8 cellular contexts compared by ENCODE assay signal in the genomic region with DNA sequence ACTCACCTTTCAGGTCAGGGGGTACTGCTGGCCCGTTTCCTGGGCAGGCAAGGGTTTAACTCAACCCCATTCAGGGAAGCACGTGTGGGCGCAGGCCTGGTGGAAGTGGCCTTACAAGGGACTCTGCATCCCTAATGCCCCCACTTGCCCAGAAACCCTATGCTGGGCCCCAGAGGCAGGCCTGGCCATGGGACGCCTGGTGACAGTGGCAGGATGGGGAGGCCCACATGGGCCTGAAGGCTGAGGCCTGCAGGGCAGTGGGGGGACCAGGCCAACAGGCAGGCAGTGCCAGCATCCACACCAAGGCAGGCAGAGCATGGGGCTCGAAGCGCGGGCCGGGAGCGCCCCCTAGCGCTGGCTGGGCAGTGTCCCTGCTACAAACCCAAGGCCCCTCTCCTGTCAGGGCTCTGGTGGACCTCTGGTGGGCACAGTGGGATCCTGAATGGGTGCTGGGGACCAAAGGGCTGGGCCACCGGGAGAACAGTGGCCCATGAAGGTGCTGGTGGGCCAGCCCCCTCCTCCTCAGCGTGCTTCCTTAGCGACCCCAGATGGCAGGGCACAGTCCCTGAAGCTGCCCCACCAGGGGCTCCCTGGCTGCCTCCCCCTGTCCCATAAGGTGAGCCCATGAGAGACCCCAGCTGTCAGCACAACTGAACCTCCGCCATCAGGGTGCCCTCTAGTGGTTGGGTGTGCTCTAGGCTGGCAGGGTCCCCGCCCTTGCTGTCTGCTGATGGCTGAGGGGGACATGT. TPM values are rescaled to one million over a fixed set of nuclear protein-coding genes. Genes with fewer than 3 reads are reported as not detected.
A peak's percentile ranks its signal among the peaks of the same experiment; 100 is the strongest.
DNase-seq lines count a peak whose midpoint lies in the region; ATAC-seq and TF ChIP-seq lines count a peak whose summit lies in the region.

No MANE protein-coding gene starts in this region.

- peak; percentile 52 to 56 for ATAC-seq in CD4-positive, CD25-positive, alpha-beta regulatory T cell (ENCODE audit: low read depth in 2 of 2)
- ATAC-seq in PC-3 (peak; percentile 83), HG02870 (IDR thresholded peaks at IDR 0.05; ENCODE audit: unreplicated experiment) (no peak)
- ATAC-seq in activated T-cell treated with anti-CD3 and anti-CD28 coated beads, Interleukin-2, amount 50 U/mL, for 72 hours (replicated peaks in 1 of 2), result peak; percentile 87 to 89

- H3K9ac ChIP-seq in PC-3 (ENCODE audit: low read length), result no peak overlapping the region
- no peak overlapping the region for H3K9ac ChIP-seq in fibroblast of lung (ENCODE audit: insufficient read depth, low read length)

- TF ChIP-seq CTCF in HFF-Myc (IDR thresholded peaks at IDR 0.05; ENCODE audit: low read depth, low read length, missing control alignments), result peak; percentile 91
- peak; percentile 81 for TF ChIP-seq CTCF in PC-3 (conservative IDR thresholded peaks at IDR 0.05; ENCODE audit: low read depth, low read length)
- TF ChIP-seq CTCF in fibroblast of lung (conservative IDR thresholded peaks at IDR 0.05 in 1 of 2, IDR thresholded peaks at IDR 0.05 in 1 of 2; ENCODE audit: low read depth in 1 of 2, low read length in 2 of 2), result peak; percentile 64 to 83
- TF ChIP-seq CTCF in nephron (IDR thresholded peaks at IDR 0.05; ENCODE audit: unreplicated experiment in 3 of 3), result peak; percentile 90 to 92 (median 91)

- H3K27ac Mint-ChIP-seq in CD4-positive, CD25-positive, alpha-beta regulatory T cell, result no peak overlapping the region
- no peak overlapping the region for H3K27ac Mint-ChIP-seq in activated T-cell treated with anti-CD3 and anti-CD28 coated beads, Interleukin-2, amount 50 U/mL, for 72 hours
- no peak overlapping the region for H3K27ac Mint-ChIP-seq in nephron

- H3K4me1 Mint-ChIP-seq in CD4-positive, CD25-positive, alpha-beta regulatory T cell, result no peaks in the 10 kb centered on the region
- H3K4me1 Mint-ChIP-seq in activated T-cell treated with anti-CD3 and anti-CD28 coated beads, Interleukin-2, amount 50 U/mL, for 72 hours (ENCODE audit: low read depth), result no peaks in the 10 kb centered on the region
- no peaks in the 10 kb centered on the region for H3K4me1 Mint-ChIP-seq in nephron

- no peaks in the 10 kb centered on the region for H3K27me3 ChIP-seq in CD4-positive, CD25-positive, alpha-beta regulatory T cell (ENCODE audit: control insufficient read depth, insufficient read depth, low read length)
- H3K27me3 ChIP-seq in PC-3 (ENCODE audit: low read length), result no peaks in the 10 kb centered on the region
- H3K27me3 ChIP-seq in fibroblast of lung (ENCODE audit: control insufficient read depth, insufficient read depth, low read length), result no peaks in the 10 kb centered on the region

- no peaks in the 10 kb centered on the region for H3K9me3 ChIP-seq in CD4-positive, CD25-positive, alpha-beta regulatory T cell (ENCODE audit: control insufficient read depth in 2 of 2, low read length in 2 of 2)
- H3K9me3 ChIP-seq in PC-3 (ENCODE audit: low read length) (no peaks in the 10 kb centered on the region), fibroblast of lung (ENCODE audit: control insufficient read depth, insufficient read depth, low read depth, low read length) (no peaks in the 10 kb centered on the region)

- H3K4me2 ChIP-seq in PC-3 (ENCODE audit: low read length) (no peak overlapping the region), fibroblast of lung (ENCODE audit: extremely low read depth, insufficient read depth, low read length) (no peak overlapping the region)

- no peak overlapping the region for H2AFZ ChIP-seq in PC-3 (ENCODE audit: low read length)
- H2AFZ ChIP-seq in fibroblast of lung (ENCODE audit: low read length), result no peak overlapping the region

- H3K27me3 Mint-ChIP-seq in CD4-positive, CD25-positive, alpha-beta regulatory T cell, result no peaks in the 10 kb centered on the region
- H3K27me3 Mint-ChIP-seq in activated T-cell treated with anti-CD3 and anti-CD28 coated beads, Interleukin-2, amount 50 U/mL, for 72 hours (ENCODE audit: low read depth), result no peaks in the 10 kb centered on the region
- no peaks in the 10 kb centered on the region for H3K27me3 Mint-ChIP-seq in nephron (ENCODE audit: low read depth)

- DNase-seq in CD4-positive, CD25-positive, alpha-beta regulatory T cell, result peak; percentile 35 to 73 (median 59)
- DNase-seq in HFF-Myc (ENCODE audit: extremely low read depth, low read depth) (peak; percentile 25), PC-3 (peak; percentile 48), fibroblast of lung (ENCODE audit: low read depth in 2 of 2) (peak; percentile 27 to 57)
- peak; percentile 74 to 84 for DNase-seq in activated T-cell treated with anti-CD3 and anti-CD28 coated beads, Interleukin-2, amount 50 U/mL, for 72 hours
- DNase-seq in stimulated activated naive CD4-positive, alpha-beta T cell treated with Interleukin-2 at 50 U/mL for 16 hours (lab: John Stamatoyannopoulos, UW), result peak; percentile 47

- H3K4me1 ChIP-seq in CD4-positive, CD25-positive, alpha-beta regulatory T cell (ENCODE audit: control insufficient read depth, insufficient read depth, low read length, poor library complexity, severe bottlenecking), result no peaks in the 10 kb centered on the region
- no peaks in the 10 kb centered on the region for H3K4me1 ChIP-seq in PC-3 (ENCODE audit: insufficient read depth, low read length)
- no peaks in the 10 kb centered on the region for H3K4me1 ChIP-seq in fibroblast of lung (ENCODE audit: control insufficient read depth, extremely low read depth, insufficient read depth, low read length)

- no peak overlapping the region for H3K4me3 Mint-ChIP-seq in CD4-positive, CD25-positive, alpha-beta regulatory T cell
- H3K4me3 Mint-ChIP-seq in activated T-cell treated with anti-CD3 and anti-CD28 coated beads, Interleukin-2, amount 50 U/mL, for 72 hours, result no peak overlapping the region
- H3K4me3 Mint-ChIP-seq in nephron, result no peak overlapping the region

- H3F3A ChIP-seq in PC-3 (ENCODE audit: low read length, unreplicated experiment), result no peaks in the 10 kb centered on the region

- intact Hi-C loops in PC-3 (cut with micrococcal nuclease), result loop anchor here (1.0 kb wide), 1 partner anchor 64 kb away; no protein-coding TSS in a partner anchor

- CTCF ChIA-PET in PC-3 (lab: Charles Lee), result no interaction called here

- POLR2A ChIA-PET in PC-3 (lab: Charles Lee; ENCODE audit: unreplicated experiment), result no interaction called here

- H4K20me1 ChIP-seq in PC-3 (ENCODE audit: low read length) (no peaks in the 10 kb centered on the region), fibroblast of lung (ENCODE audit: control insufficient read depth, extremely low read depth, insufficient read depth, low read length) (no peaks in the 10 kb centered on the region)

- peaks cover 9% of the 10 kb centered on the region for H3K36me3 ChIP-seq in CD4-positive, CD25-positive, alpha-beta regulatory T cell (ENCODE audit: control insufficient read depth, insufficient read depth, low read length)
- H3K36me3 ChIP-seq in PC-3 (ENCODE audit: low read depth, low read length) (peaks cover 3% of the 10 kb centered on the region; the same call in 1 of the 2 replicates), fibroblast of lung (ENCODE audit: control insufficient read depth, insufficient read depth, low read length) (peaks cover 8% of the 10 kb centered on the region)

- H3K79me2 ChIP-seq in PC-3 (ENCODE audit: low read length) (no peaks in the 10 kb centered on the region), fibroblast of lung (ENCODE audit: control insufficient read depth, insufficient read depth, low read length) (no peaks in the 10 kb centered on the region)

- H3K9me2 ChIP-seq in PC-3 (replicated peaks; ENCODE audit: low read length), result no peaks in the 10 kb centered on the region

- no TSS peak for BruUV-seq in PC-3 (replicated peaks; lab: Mats Ljungman, UMichigan)

- H3K27ac ChIP-seq in CD4-positive, CD25-positive, alpha-beta regulatory T cell (ENCODE audit: insufficient read depth, low read length, poor library complexity, severe bottlenecking), result no peak overlapping the region
- H3K27ac ChIP-seq in PC-3 (ENCODE audit: low read length) (no peak overlapping the region), fibroblast of lung (ENCODE audit: insufficient read depth, low read length) (no peak overlapping the region)

- peaks cover 4% of the 10 kb centered on the region for H3K36me3 Mint-ChIP-seq in CD4-positive, CD25-positive, alpha-beta regulatory T cell
- H3K36me3 Mint-ChIP-seq in activated T-cell treated with anti-CD3 and anti-CD28 coated beads, Interleukin-2, amount 50 U/mL, for 72 hours (ENCODE audit: insufficient read depth in 2 of 2), result peaks cover 0 to 2% of the 10 kb centered on the region in 2 donors
- H3K36me3 Mint-ChIP-seq in nephron (ENCODE audit: low read depth), result peaks cover 7% of the 10 kb centered on the region

- peaks cover 0 to 1% (median 0%) of the 10 kb centered on the region in 7 donors for H3K9me3 Mint-ChIP-seq in CD4-positive, CD25-positive, alpha-beta regulatory T cell
- H3K9me3 Mint-ChIP-seq in activated T-cell treated with anti-CD3 and anti-CD28 coated beads, Interleukin-2, amount 50 U/mL, for 72 hours, result no peaks in the 10 kb centered on the region
- no peaks in the 10 kb centered on the region for H3K9me3 Mint-ChIP-seq in nephron

- no peak overlapping the region for H3K4me3 ChIP-seq in CD4-positive, CD25-positive, alpha-beta regulatory T cell (ENCODE audit: low read depth, low read length)
- H3K4me3 ChIP-seq in HFF-Myc (replicated peaks; ENCODE audit: low read depth, low read length) (no peak overlapping the region), PC-3 (ENCODE audit: low read length) (no peak overlapping the region), fibroblast of lung (replicated peaks in 1 of 4; ENCODE audit: control extremely low read depth in 1 of 4, insufficient read depth in 1 of 4, low read depth in 3 of 4, low read length in 4 of 4) (no peak overlapping the region)

RNA-seq across cellular contexts. Expression of a gene that starts 16.8 kb away (rescaled TPM):
- 0.25 TPM for total RNA-seq in CD4-positive, CD25-positive, alpha-beta regulatory T cell
- polyA plus RNA-seq in CD4-positive, CD25-positive, alpha-beta regulatory T cell, result not detected
- total RNA-seq in PC-3 (2014; rRNA removed), result 0.11 and 0.86 TPM in 2 replicates
- total RNA-seq in activated T-cell treated with anti-CD3 and anti-CD28 coated beads, Interleukin-2, amount 50 U/mL, for 72 hours, result under 1 TPM in 1 of 2 donors, not detected in 1; 0.36 TPM
- total RNA-seq in fibroblast of lung, result under 0.01 and 0.33 TPM in 2 replicates
- 0.11 and 0.19 TPM in 2 replicates for polyA plus RNA-seq in fibroblast of lung
- polyA plus RNA-seq in fibroblast of lung (2012), result 0.21 and 0.32 TPM in 2 replicates
- polyA minus RNA-seq in fibroblast of lung (ENCODE audit: low replicate concordance), result 0.24 TPM in 1 of 2 replicates, not detected in the other

RNA-seq across cellular contexts. Expression of a gene that starts 46.0 kb away (rescaled TPM):
- total RNA-seq in CD4-positive, CD25-positive, alpha-beta regulatory T cell, result 41.8 TPM
- 10 to 100 TPM; 10.3 to 13.0 (median 12.3) TPM for polyA plus RNA-seq in CD4-positive, CD25-positive, alpha-beta regulatory T cell
- total RNA-seq in PC-3 (2014; rRNA removed), result 86.3 and 129 TPM in 2 replicates
- total RNA-seq in activated T-cell treated with anti-CD3 and anti-CD28 coated beads, Interleukin-2, amount 50 U/mL, for 72 hours, result 10 to 100 TPM; 28.2 to 40.3 TPM
- total RNA-seq in fibroblast of lung, result 70.4 TPM in 2 replicates
- polyA plus RNA-seq in fibroblast of lung, result 15.8 and 23.6 TPM in 2 replicates
- polyA plus RNA-seq in fibroblast of lung (2012), result 22.7 and 30.5 TPM in 2 replicates
- polyA minus RNA-seq in fibroblast of lung (ENCODE audit: low replicate concordance), result 52.0 and 52.7 TPM in 2 replicates

Comparison
In these comparisons a context has a peak if more than half of its experiments do, and no peak if none do; other contexts are left out.
1. DNase-seq: peak in every context shown above with its lines; median percentile 79 in activated T-cell treated with anti-CD3 and anti-CD28 coated beads, Interleukin-2, amount 50 U/mL, for 72 hours; 59 in CD4-positive, CD25-positive, alpha-beta regulatory T cell; 48 in PC-3; 47 in stimulated activated naive CD4-positive, alpha-beta T cell treated with Interleukin-2 at 50 U/mL for 16 hours; 42 in fibroblast of lung; 25 in HFF-Myc.